9 cellular contexts compared by ENCODE assay signal in the genomic region with DNA sequence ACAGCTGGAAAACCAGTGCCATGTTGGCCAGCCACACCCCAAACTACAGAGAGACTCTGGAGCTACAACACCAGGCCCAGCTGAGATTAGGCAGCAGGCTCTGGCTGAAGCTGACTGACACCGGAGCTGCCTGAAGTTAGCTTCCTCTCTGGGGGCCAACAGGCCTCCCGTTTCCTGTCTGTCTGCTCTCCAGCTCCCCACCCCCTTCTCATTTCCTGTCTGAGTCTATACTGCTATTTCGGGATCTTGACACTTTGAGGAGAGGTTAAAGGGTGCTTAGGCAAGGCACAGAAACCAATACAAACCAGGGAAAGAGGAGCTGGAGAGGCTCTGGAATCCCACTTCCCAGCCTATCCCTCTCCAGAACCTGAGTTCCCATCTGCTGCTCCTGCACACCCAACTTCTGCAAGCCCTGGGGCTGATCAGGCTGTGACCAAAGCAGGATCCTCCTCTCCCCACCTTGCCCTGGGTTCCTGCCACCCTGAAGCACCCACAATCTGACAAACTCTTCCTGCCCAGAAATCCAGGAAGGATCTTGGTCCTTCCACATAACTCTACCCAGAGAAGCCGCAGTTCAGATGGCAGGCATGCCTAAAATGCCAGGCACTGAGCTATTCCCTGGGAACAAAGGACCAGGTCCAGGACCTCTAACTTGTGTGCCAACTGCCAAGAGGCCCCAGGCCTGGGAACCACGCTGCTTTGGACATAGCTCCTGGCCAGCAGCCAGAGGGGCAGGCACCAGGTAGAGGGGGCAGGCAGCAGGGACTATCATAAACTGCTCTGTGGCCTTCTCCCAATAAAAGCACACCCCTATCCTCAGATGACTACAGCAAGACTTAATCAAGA. TPM values are rescaled to one million over a fixed set of nuclear protein-coding genes. Genes with fewer than 3 reads are reported as not detected.
DNase-seq lines count a peak whose midpoint lies in the region; ATAC-seq and TF ChIP-seq lines count a peak whose summit lies in the region.
"Had no signal": no experiment of that assay in that cellular context is flagged by ENCODE, and none has a peak within 500 bp of the region (broad histone marks: within the 10 kb centered on the region; RNA-seq: fewer than 3 reads in every experiment).

No MANE protein-coding gene starts in this region.

- H3K27me3 ChIP-seq in RWPE2 (ENCODE audit: insufficient read depth, poor library complexity, severe bottlenecking) (no peaks in the 10 kb centered on the region), cardiac muscle cell (no peaks in the 10 kb centered on the region)

- TF ChIP-seq CTCF in RWPE2 (IDR thresholded peaks at IDR 0.05; ENCODE audit: poor library complexity, severe bottlenecking), result no peak
- TF ChIP-seq CTCF in cardiac muscle cell (IDR thresholded peaks at IDR 0.05; ENCODE audit: low read depth, low read length), result no peak

- H3K27ac ChIP-seq in RWPE2 (ENCODE audit: poor library complexity, severe bottlenecking) (peak overlapping the region; percentile 79), cardiac muscle cell (peak overlapping the region; percentile 93)
- H3K27ac ChIP-seq: 22Rv1 had no signal

- H3K9me3 ChIP-seq in RWPE2 (ENCODE audit: severe bottlenecking), result no peaks in the 10 kb centered on the region
- H3K9me3 ChIP-seq in cardiac muscle cell (ENCODE audit: low read depth), result no peaks in the 10 kb centered on the region

- H3K4me3 ChIP-seq in RWPE2 (ENCODE audit: severe bottlenecking), result no peak overlapping the region
- no peak overlapping the region for H3K4me3 ChIP-seq in cardiac muscle cell
- H3K4me3 ChIP-seq in skeletal muscle cell (ENCODE audit: low read depth, low read length), result no peak overlapping the region

- DNase-seq in DMS 273 (lab: John Stamatoyannopoulos, UW; ENCODE audit: unreplicated experiment), result peak; percentile 35
- no peak for DNase-seq in DMS 273 treated with DMSO at 0.1 percent for 48 hours (lab: John Stamatoyannopoulos, UW)
- DNase-seq in RWPE2 (ENCODE audit: low spot score), result no peak
- DNase-seq in activated gamma-delta T cell treated with anti-CD3 and anti-CD28 coated beads, Interleukin-2, amount 50 U/mL, for 16 hours (ENCODE audit: low read depth), result peak; percentile 58
- peak; percentile 84 to 95 for DNase-seq in cardiac muscle cell (ENCODE audit: low read depth in 1 of 2, low spot score in 1 of 2)
- DNase-seq in skeletal muscle cell (ENCODE audit: low read depth), result peak; percentile 73
- no peak for DNase-seq in NCI-H146 treated with DMSO at 0.1 percent for 48 hours (lab: John Stamatoyannopoulos, UW; ENCODE audit: unreplicated experiment)

- ATAC-seq in HG03097 (IDR thresholded peaks at IDR 0.05; ENCODE audit: low FRiP score, unreplicated experiment), result peak; percentile 53
- ATAC-seq in RWPE2 (ENCODE audit: low read depth), result peak; percentile 91

- H3K4me1 ChIP-seq in RWPE2 (ENCODE audit: insufficient read depth, poor library complexity, severe bottlenecking) (peaks cover 18% of the 10 kb centered on the region), cardiac muscle cell (ENCODE audit: low read depth) (peaks cover 20% of the 10 kb centered on the region)

- H3K36me3 ChIP-seq in RWPE2 (ENCODE audit: low read depth) (peaks cover 4% of the 10 kb centered on the region; the same call in 1 of the 2 replicates), cardiac muscle cell (no peaks in the 10 kb centered on the region)

RNA-seq across cellular contexts. Expression of gene PRPF40B, which starts 39.9 kb away (rescaled TPM):
- 27.4 and 52.9 TPM in 2 replicates for total RNA-seq in cardiac muscle cell
- 46.4 and 67.0 TPM in 2 replicates for polyA plus RNA-seq in cardiac muscle cell

RNA-seq across cellular contexts. Expression of gene FMNL3, which starts 44.0 kb away (rescaled TPM):
- 5.1 and 5.6 TPM in 2 replicates for total RNA-seq in cardiac muscle cell
- polyA plus RNA-seq in cardiac muscle cell, result 2.9 and 4.7 TPM in 2 replicates

RNA-seq across cellular contexts. Expression of gene FAM186B, which starts 57.8 kb away (rescaled TPM):
- 0.21 and 1.6 TPM in 2 replicates for total RNA-seq in cardiac muscle cell
- polyA plus RNA-seq in cardiac muscle cell, result 0.64 and 0.99 TPM in 2 replicates

Comparison
In these comparisons a context has a peak if more than half of its experiments do, and no peak if none do; other contexts are left out.
1. DNase-seq: peak in DMS 273 (single experiment), activated gamma-delta T cell treated with anti-CD3 and anti-CD28 coated beads, Interleukin-2, amount 50 U/mL, for 16 hours (single experiment), cardiac muscle cell (2 of 2) and skeletal muscle cell (single experiment); none in DMS 273 treated with DMSO at 0.1 percent for 48 hours (single experiment), RWPE2 (single experiment) and NCI-H146 treated with DMSO at 0.1 percent for 48 hours (single experiment).